In the genomic region with DNA sequence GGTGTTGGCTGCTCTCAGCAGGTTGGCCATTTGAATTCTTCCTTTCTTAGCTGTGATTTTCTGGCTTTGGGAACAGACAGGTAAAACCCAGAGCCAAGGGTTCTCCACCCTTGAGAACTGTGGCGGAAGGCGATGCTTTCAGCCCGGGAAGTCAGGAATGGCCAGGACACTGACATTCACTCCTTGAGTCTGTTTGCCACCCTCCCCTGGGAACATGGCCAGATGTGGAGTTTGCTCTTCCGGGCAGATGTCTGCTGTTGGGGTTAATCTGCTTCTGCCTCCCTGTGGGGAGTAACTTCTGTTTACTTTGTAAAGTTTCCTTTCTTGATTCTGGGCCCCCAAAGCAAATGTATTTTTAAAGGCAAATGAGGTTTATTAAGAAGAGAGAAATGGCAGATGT, we compare ENCODE assay signal across 26 cellular contexts. TPM values are rescaled to one million over a fixed set of nuclear protein-coding genes. Genes with fewer than 3 reads are reported as not detected.
A peak's percentile ranks its signal among the peaks of the same experiment; 100 is the strongest.
DNase-seq lines count a peak whose midpoint lies in the region; ATAC-seq, FAIRE-seq and TF ChIP-seq lines count a peak whose summit lies in the region.
"Had no signal": no experiment of that assay in that cellular context is flagged by ENCODE, and none has a peak within 500 bp of the region (broad histone marks: within the 10 kb centered on the region; RNA-seq: fewer than 3 reads in every experiment).

No MANE protein-coding gene starts in this region.

- no peak for ATAC-seq in stimulated activated naive CD8-positive, alpha-beta T cell treated with anti-CD3 and anti-CD28 coated beads, Interleukin-15, amount 100 ng/mL, for 72 hours
- ATAC-seq in SK-N-SH treated with all-trans-retinoic acid at 6 μM for 48 hours = no peak; the same call in 2 of the 3 replicates
- no peak for ATAC-seq in upper lobe of left lung (ENCODE audit: low FRiP score in 2 of 2)
- no peak for ATAC-seq in HG02852 (IDR thresholded peaks at IDR 0.05; ENCODE audit: unreplicated experiment)
- ATAC-seq: HCT116; lower lobe of right lung; stimulated activated naive B cell treated with anti-CD40 and anti-IgM and Interleukin-4, amounts not matched to agents 10 μg/mL and 1 μg/mL and 100 μg/mL, for 72 hours had no signal

- no peak overlapping the region for H3K56ac ChIP-seq in H9 (ENCODE audit: insufficient read length, low read depth, low read length)

- H3T11ph ChIP-seq in H9 (ENCODE audit: low read length) = no peak overlapping the region

- H3K4me1 ChIP-seq in endothelial cell of umbilical vein (ENCODE audit: control insufficient read depth, extremely low read depth, insufficient read depth, low read length) (peaks cover 34% of the 10 kb centered on the region), H9 (ENCODE audit: insufficient read depth, low read length) (peaks cover 3% of the 10 kb centered on the region; the same call in 1 of the 2 replicates), upper lobe of left lung (no peaks in the 10 kb centered on the region)
- H3K4me1 ChIP-seq: lower lobe of right lung had no signal

- H2BK5ac ChIP-seq in H9 (ENCODE audit: insufficient read length, low read length) = no peak overlapping the region

- no peak for TF ChIP-seq POLR2A in endothelial cell of umbilical vein (IDR thresholded peaks at IDR 0.05; ENCODE audit: low read depth, low read length)
- no peak for TF ChIP-seq POLR2A in upper lobe of left lung (IDR thresholded peaks at IDR 0.05)

- no peaks in the 10 kb centered on the region for H3K27me3 Mint-ChIP-seq in stimulated activated naive CD8-positive, alpha-beta T cell treated with anti-CD3 and anti-CD28 coated beads, Interleukin-15, Interleukin-2, amounts not matched to agents 100 ng/mL and 50 ng/mL, for 24 hours
- no peaks in the 10 kb centered on the region for H3K27me3 Mint-ChIP-seq in stimulated activated naive CD8-positive, alpha-beta T cell treated with anti-CD3 and anti-CD28 coated beads, Interleukin-15, amount 100 ng/mL, for 72 hours
- H3K27me3 Mint-ChIP-seq in H9 (ENCODE audit: low read depth) = peaks cover 38% of the 10 kb centered on the region

- no peaks in the 10 kb centered on the region for H3K23me2 ChIP-seq in H9 (ENCODE audit: insufficient read length, low read depth, low read length, poor library complexity, severe bottlenecking)

- no peak overlapping the region for H2BK15ac ChIP-seq in H9 (ENCODE audit: low read depth, low read length)

- TF ChIP-seq CTCF in endothelial cell of umbilical vein (IDR thresholded peaks at IDR 0.05; ENCODE audit: extremely low read depth in 1 of 2, insufficient read depth in 1 of 2, low read depth in 1 of 2, low read length in 2 of 2) = no peak
- no peak for TF ChIP-seq CTCF in H9 (conservative IDR thresholded peaks at IDR 0.05)
- no peak for TF ChIP-seq CTCF in upper lobe of left lung (IDR thresholded peaks at IDR 0.05)
- TF ChIP-seq CTCF in coronary artery (IDR thresholded peaks at IDR 0.05) = no peak

- H3K14ac ChIP-seq in H9 (ENCODE audit: insufficient read depth, low read length) = no peak overlapping the region

- H3K79me1 ChIP-seq in H9 (ENCODE audit: insufficient read depth, low read depth, low read length, poor library complexity, severe bottlenecking) = no peaks in the 10 kb centered on the region

- dilution Hi-C loops in endothelial cell of umbilical vein (cut with MboI; ENCODE audit: extremely low pct_ligation_motif_present, low sequenced_read_pairs) = no loop called here

- H3K4me2 ChIP-seq in endothelial cell of umbilical vein (ENCODE audit: insufficient read depth, low read length) (no peak overlapping the region), H9 (ENCODE audit: insufficient read depth, insufficient read length, low read length) (no peak overlapping the region)
- H3K4me2 ChIP-seq: smooth muscle cell had no signal

- peaks cover 81% of the 10 kb centered on the region for H3K4me1 Mint-ChIP-seq in stimulated activated naive CD8-positive, alpha-beta T cell treated with anti-CD3 and anti-CD28 coated beads, Interleukin-15, Interleukin-2, amounts not matched to agents 100 ng/mL and 50 ng/mL, for 24 hours (ENCODE audit: low read depth)
- H3K4me1 Mint-ChIP-seq in stimulated activated naive CD8-positive, alpha-beta T cell treated with anti-CD3 and anti-CD28 coated beads, Interleukin-15, amount 100 ng/mL, for 72 hours = peaks cover 73% of the 10 kb centered on the region
- H3K4me1 Mint-ChIP-seq in H9 = peaks cover 20 to 35% of the 10 kb centered on the region in 2 experiments

- intact Hi-C loops in endothelial cell of umbilical vein (cut with micrococcal nuclease) = no loop called here

- H3K4ac ChIP-seq in H9 (ENCODE audit: low read depth, low read length) = no peak overlapping the region

- H4K20me1 ChIP-seq in endothelial cell of umbilical vein (replicated peaks; ENCODE audit: control insufficient read depth, extremely low read depth, insufficient read depth, low read length) (no peaks in the 10 kb centered on the region), H9 (ENCODE audit: control insufficient read depth, insufficient read depth, insufficient read length) (no peaks in the 10 kb centered on the region)

- H2BK20ac ChIP-seq in H9 (ENCODE audit: low read depth, low read length, poor library complexity, severe bottlenecking) = no peak overlapping the region

- no peak overlapping the region for H2AFZ ChIP-seq in endothelial cell of umbilical vein (ENCODE audit: low read depth, low read length)
- H2AFZ ChIP-seq in H9 (ENCODE audit: low read length) = no peak overlapping the region

- BruUV-seq in endothelial cell of umbilical vein (replicated peaks; lab: Mats Ljungman, UMichigan) = no TSS peak

- DNase-seq in stimulated activated naive CD8-positive, alpha-beta T cell treated with anti-CD3 and anti-CD28 coated beads, Interleukin-15, amount 100 ng/mL, for 72 hours = no peak
- DNase-seq in endothelial cell of umbilical vein (ENCODE audit: low read depth, low spot score) (no peak), H9 (no peak), upper lobe of left lung (no peak), coronary artery (ENCODE audit: low spot score) (no peak)
- DNase-seq: activated CD4-positive, alpha-beta T cell treated with anti-CD3 and anti-CD28 coated beads for 1 hour; activated gamma-delta T cell treated with Interleukin-2 at 50 U/mL for 16 hours; anterior cingulate cortex; caudate nucleus; DND-41; dorsolateral prefrontal cortex; foreskin melanocyte; hippocampal formation; lower lobe of right lung; NCI-H1694 treated with DMSO at 0.1 percent for 48 hours; NCI-H526; retina; stimulated activated naive B cell treated with anti-CD40 and anti-IgM and Interleukin-4, amounts not matched to agents 10 μg/mL and 1 μg/mL and 100 μg/mL, for 72 hours had no signal

- no peaks in the 10 kb centered on the region for H3K9me3 Mint-ChIP-seq in stimulated activated naive CD8-positive, alpha-beta T cell treated with anti-CD3 and anti-CD28 coated beads, Interleukin-15, Interleukin-2, amounts not matched to agents 100 ng/mL and 50 ng/mL, for 24 hours
- no peaks in the 10 kb centered on the region for H3K9me3 Mint-ChIP-seq in stimulated activated naive CD8-positive, alpha-beta T cell treated with anti-CD3 and anti-CD28 coated beads, Interleukin-15, amount 100 ng/mL, for 72 hours
- H3K9me3 Mint-ChIP-seq in H9 = 0 out of 5 replicates have a peak, but pooled peaks cover 0 to 2% of the 10 kb centered on the region in 2 experiments

- no peak overlapping the region for H4K8ac ChIP-seq in H9 (replicated peaks; ENCODE audit: insufficient read length, low read depth, low read length)

- H3K27me3 ChIP-seq in endothelial cell of umbilical vein (ENCODE audit: control insufficient read depth in 2 of 2, insufficient read depth in 2 of 2, low read length in 2 of 2) (no peaks in the 10 kb centered on the region), H9 (ENCODE audit: insufficient read depth, low read length) (no peaks in the 10 kb centered on the region; the same call in 1 of the 2 replicates), upper lobe of left lung (no peaks in the 10 kb centered on the region)

- H3K4me3 Mint-ChIP-seq in stimulated activated naive CD8-positive, alpha-beta T cell treated with anti-CD3 and anti-CD28 coated beads, Interleukin-15, Interleukin-2, amounts not matched to agents 100 ng/mL and 50 ng/mL, for 24 hours = no peak overlapping the region
- no peak overlapping the region for H3K4me3 Mint-ChIP-seq in stimulated activated naive CD8-positive, alpha-beta T cell treated with anti-CD3 and anti-CD28 coated beads, Interleukin-15, amount 100 ng/mL, for 72 hours
- H3K4me3 Mint-ChIP-seq in H9 = no peak overlapping the region
- H3K4me3 Mint-ChIP-seq: stimulated activated naive B cell treated with anti-CD40 and anti-IgM and Interleukin-4, amounts not matched to agents 10 μg/mL and 1 μg/mL and 100 μg/mL, for 72 hours had no signal

- H2BK120ac ChIP-seq in H9 (ENCODE audit: low read depth, low read length, poor library complexity, severe bottlenecking) = no peak overlapping the region

- no peak overlapping the region for H2AK5ac ChIP-seq in H9 (ENCODE audit: insufficient read length, low read length)

- no peaks in the 10 kb centered on the region for H3K9me1 ChIP-seq in endothelial cell of umbilical vein (replicated peaks; ENCODE audit: control insufficient read depth, extremely low read depth, insufficient read depth, low read length)

- peaks cover 76% of the 10 kb centered on the region for H3K36me3 Mint-ChIP-seq in stimulated activated naive CD8-positive, alpha-beta T cell treated with anti-CD3 and anti-CD28 coated beads, Interleukin-15, Interleukin-2, amounts not matched to agents 100 ng/mL and 50 ng/mL, for 24 hours (ENCODE audit: low read depth)
- peaks cover 0 to 5% (median 0%) of the 10 kb centered on the region in 3 experiments; a peak in 1 of 7 replicates for H3K36me3 Mint-ChIP-seq in H9 (ENCODE audit: insufficient read depth in 1 of 3, low read depth in 3 of 3)

- H3K9me3 ChIP-seq in endothelial cell of umbilical vein (replicated peaks; ENCODE audit: control insufficient read depth, insufficient read depth, low read length) (no peaks in the 10 kb centered on the region), H9 (ENCODE audit: control insufficient read depth, low read depth, low read length) (no peaks in the 10 kb centered on the region), upper lobe of left lung (no peaks in the 10 kb centered on the region)
- H3K9me3 ChIP-seq: lower lobe of right lung, thoracic aorta had no signal

- peak overlapping the region; percentile 62 for H3K27ac Mint-ChIP-seq in stimulated activated naive CD8-positive, alpha-beta T cell treated with anti-CD3 and anti-CD28 coated beads, Interleukin-15, Interleukin-2, amounts not matched to agents 100 ng/mL and 50 ng/mL, for 24 hours
- H3K27ac Mint-ChIP-seq in stimulated activated naive CD8-positive, alpha-beta T cell treated with anti-CD3 and anti-CD28 coated beads, Interleukin-15, amount 100 ng/mL, for 72 hours = no peak overlapping the region
- H3K27ac Mint-ChIP-seq in H9 = no peak overlapping the region
- H3K27ac Mint-ChIP-seq: stimulated activated naive B cell treated with anti-CD40 and anti-IgM and Interleukin-4, amounts not matched to agents 10 μg/mL and 1 μg/mL and 100 μg/mL, for 72 hours had no signal

- TF ChIP-seq EP300 in upper lobe of left lung (IDR thresholded peaks at IDR 0.05) = no peak

- no peak overlapping the region for H4K5ac ChIP-seq in H9 (ENCODE audit: insufficient read length, low read depth, low read length)

- H3K18ac ChIP-seq in H9 (ENCODE audit: insufficient read length, low read depth, low read length) = no peak overlapping the region

- H3K36me3 ChIP-seq in endothelial cell of umbilical vein (ENCODE audit: control insufficient read depth in 2 of 2, extremely low read depth in 1 of 2, insufficient read depth in 2 of 2, low read length in 2 of 2) (peaks cover 30 to 39% of the 10 kb centered on the region in 2 experiments), upper lobe of left lung (peaks cover 0 to 7% (median 0%) of the 10 kb centered on the region in 4 donors)
- H3K36me3 ChIP-seq: thoracic aorta had no signal

- no peak overlapping the region for H3K23ac ChIP-seq in H9 (ENCODE audit: insufficient read length, low read depth, low read length)

- H4K91ac ChIP-seq in H9 (ENCODE audit: insufficient read length, low read depth, low read length) = no peak overlapping the region

- H3K9ac ChIP-seq in endothelial cell of umbilical vein (replicated peaks; ENCODE audit: extremely low read depth, insufficient read depth, low read length) = no peak overlapping the region
- no peak overlapping the region for H3K9ac ChIP-seq in H9 (ENCODE audit: extremely low read depth, insufficient read length, low read length)

- peak; percentile 54 for FAIRE-seq in endothelial cell of umbilical vein (lab: Jason Lieb, UNC)
- FAIRE-seq: GM12891 had no signal

- no CpG with 5 or more reads among the region's 4 CpGs for WGBS in H9 (ENCODE audit: extremely low coverage, insufficient read length, low lambda C conversion rate)
- WGBS in upper lobe of left lung, 2 donors = 35 to 62% methylated on average over 4 of the region's 4 CpGs

- no peak overlapping the region for H2BK12ac ChIP-seq in H9 (ENCODE audit: insufficient read length, low read depth, low read length)

- POLR2A ChIA-PET in endothelial cell of umbilical vein (lab: Charles Lee) = no interaction called here

- H3K27ac ChIP-seq in endothelial cell of umbilical vein (ENCODE audit: insufficient read depth, low read depth, low read length) (no peak overlapping the region), H9 (ENCODE audit: insufficient read length, low read depth, low read length) (no peak overlapping the region), upper lobe of left lung (no peak overlapping the region), coronary artery (no peak overlapping the region)
- H3K27ac ChIP-seq: dorsolateral prefrontal cortex, lower lobe of right lung, RWPE1, thoracic aorta had no signal

- CTCF ChIA-PET in endothelial cell of umbilical vein (lab: Charles Lee) = interaction anchor here (1.2 kb wide), 1 partner anchor 200 kb away, joined by 4 read pairs; no protein-coding TSS in a partner anchor

- H3K79me2 ChIP-seq in endothelial cell of umbilical vein (ENCODE audit: control insufficient read depth, insufficient read depth, low read length) (peaks cover 34% of the 10 kb centered on the region), H9 (ENCODE audit: insufficient read depth, low read length) (no peaks in the 10 kb centered on the region)

- H3K4me3 ChIP-seq in endothelial cell of umbilical vein (replicated peaks in 1 of 3; ENCODE audit: insufficient read depth in 1 of 3, low read depth in 1 of 3, low read length in 3 of 3) = no peak overlapping the region
- H3K4me3 ChIP-seq in upper lobe of left lung = no peak overlapping the region
- H3K4me3 ChIP-seq in coronary artery = no peak overlapping the region
- H3K4me3 ChIP-seq: dorsolateral prefrontal cortex, lower lobe of right lung, smooth muscle cell, thoracic aorta had no signal

RNA-seq across cellular contexts. Expression of a gene that starts 17.7 kb away (rescaled TPM):
- total RNA-seq in endothelial cell of umbilical vein (30.9 and 33.0 TPM in 2 replicates), H9 (2021) (0.31 TPM in 2 replicates), upper lobe of left lung (1 to 10 TPM in 4 of 6 donors, under 1 TPM in 2; 0.22 to 6.3 (median 2.7) TPM)
- 7.2 and 9.3 TPM in 2 replicates for polyA plus RNA-seq in endothelial cell of umbilical vein
- 6.7 and 7.0 TPM in 2 replicates for polyA plus RNA-seq in endothelial cell of umbilical vein (2011; cell fraction: cytosol; rRNA removed)
- polyA plus RNA-seq in endothelial cell of umbilical vein (2011; cell fraction: nucleus; rRNA removed) = 13.5 and 14.3 TPM in 2 replicates
- polyA plus RNA-seq in endothelial cell of umbilical vein (2012) = 16.6 and 19.7 TPM in 2 replicates
- polyA minus RNA-seq in endothelial cell of umbilical vein = 2.5 TPM in 2 replicates
- not detected for polyA minus RNA-seq in endothelial cell of umbilical vein (2011; cell fraction: cytosol; rRNA and poly(A)+ RNA removed)
- polyA minus RNA-seq in endothelial cell of umbilical vein (2011; cell fraction: nucleus; rRNA and poly(A)+ RNA removed) = 5.0 and 8.9 TPM in 2 replicates
- total RNA-seq: thoracic aorta had no signal
